Comparison of ENCODE assay signal across 14 cellular contexts in genomic region chr6:7239590-7239948, GRCh38.
DNase-seq lines count a peak whose midpoint lies in the region; ATAC-seq, FAIRE-seq and TF ChIP-seq lines count a peak whose summit lies in the region.
"Had no signal": no experiment of that assay in that cellular context is flagged by ENCODE, and none has a peak within 500 bp of the region (broad histone marks: within the 10 kb centered on the region; RNA-seq: fewer than 3 reads in every experiment).

No MANE protein-coding gene starts in this region.

- ATAC-seq in psoas muscle (no peak), HG03521 (IDR thresholded peaks at IDR 0.05; ENCODE audit: unreplicated experiment) (no peak)

- no peak overlapping the region; the same call in 1 of the 2 replicates for H2AK5ac ChIP-seq in H1 (ENCODE audit: low read depth, low read length)

- H2BK20ac ChIP-seq in H1 (ENCODE audit: low read length) = no peak overlapping the region

- no peak overlapping the region for H3K56ac ChIP-seq in H1 (replicated peaks; ENCODE audit: insufficient read length, low read depth, low read length)

- H3K9me3 ChIP-seq in H1 (ENCODE audit: insufficient read depth in 2 of 2, low read depth in 1 of 2, low read length in 1 of 2) (no peaks in the 10 kb centered on the region), psoas muscle (no peaks in the 10 kb centered on the region)

- no peak overlapping the region for H3K23ac ChIP-seq in H1 (ENCODE audit: insufficient read length)

- 0 out of 2 replicates have a peak overlapping the region, but pooled peaks have one; percentile 5 for H2BK12ac ChIP-seq in H1 (ENCODE audit: low read depth, low read length)

- TF ChIP-seq POLR2A in H1 (IDR thresholded peaks at IDR 0.05; ENCODE audit: control extremely low read depth in 1 of 2, low read depth in 2 of 2, low read length in 2 of 2) = no peak

- H2BK15ac ChIP-seq in H1 (ENCODE audit: low read length) = no peak overlapping the region

- no peak overlapping the region for H3K4me2 ChIP-seq in H1 (ENCODE audit: insufficient read depth in 1 of 2, low read depth in 2 of 2, low read length in 2 of 2)

- no peaks in the 10 kb centered on the region for H3K27me3 ChIP-seq in H1 (replicated peaks in 1 of 4; ENCODE audit: control insufficient read depth in 3 of 4, extremely low read depth in 1 of 4, insufficient read depth in 3 of 4, low read length in 3 of 4)
- no peaks in the 10 kb centered on the region for H3K27me3 ChIP-seq in psoas muscle (ENCODE audit: insufficient read depth in 3 of 3, low read length in 2 of 3)

- no peaks in the 10 kb centered on the region for H4K20me1 ChIP-seq in H1 (replicated peaks in 1 of 2; ENCODE audit: control insufficient read depth in 1 of 2, insufficient read depth in 2 of 2, low read length in 2 of 2)

- no peaks in the 10 kb centered on the region for H3K79me2 ChIP-seq in H1 (ENCODE audit: control insufficient read depth in 1 of 2, insufficient read depth in 2 of 2, low read length in 2 of 2)

- CTCF ChIA-PET in H1 (lab: Charles Lee; ENCODE audit: partially characterized antibody) = interaction anchor here (0.6 to 3.7 kb wide), 26 partner anchors 10 to 565 kb away, joined by 3 to 28 read pairs (median 4); no protein-coding TSS in a partner anchor

- H3K9ac ChIP-seq in H1 (replicated peaks in 1 of 4; ENCODE audit: extremely low read depth in 1 of 4, low read depth in 3 of 4, low read length in 3 of 4) = no peak overlapping the region

- H4K8ac ChIP-seq in H1 (ENCODE audit: extremely low read depth, insufficient read depth, low read length) = no peak overlapping the region

- H4K91ac ChIP-seq in H1 (replicated peaks; ENCODE audit: insufficient read length, low read length) = no peak overlapping the region

- no peak overlapping the region for H2BK120ac ChIP-seq in H1 (replicated peaks; ENCODE audit: low read depth, low read length)

- H2BK5ac ChIP-seq in H1 (ENCODE audit: low read depth, low read length) = no peak overlapping the region

- POLR2A ChIA-PET in H1 (lab: Charles Lee; ENCODE audit: partially characterized antibody) = interaction anchor here (0.7 to 1.4 kb wide), 2 partner anchors 187 to 514 kb away, joined by 3 to 4 read pairs; no protein-coding TSS in a partner anchor

- H3K4me1 ChIP-seq in H1 (replicated peaks in 1 of 4; ENCODE audit: control insufficient read depth in 3 of 4, insufficient read depth in 4 of 4, low read length in 3 of 4) = peaks cover 9 to 23% (median 14%) of the 10 kb centered on the region in 4 experiments
- H3K4me1 ChIP-seq in psoas muscle = peaks cover 38% of the 10 kb centered on the region

- WGBS in H1 (ENCODE audit: extremely low coverage in 1 of 2, insufficient coverage in 1 of 2, insufficient read length in 1 of 2, insufficient replicate concordance in 2 of 2, low coverage in 1 of 2, low lambda C conversion rate in 2 of 2, missing lambda C conversion rate in 1 of 2), 2 experiments = 92% methylated on average over 5 of the region's 5 CpGs; no CpG with 5 or more reads in 1 of the 2 experiments
- 72 to 75% (median 74%) methylated on average over 5 of the region's 5 CpGs for WGBS in psoas muscle, 3 donors

- H4K5ac ChIP-seq in H1 (ENCODE audit: insufficient read length, low read depth, low read length) = no peak overlapping the region

- FAIRE-seq in HTR-8/SVneo (lab: Jason Lieb, UNC) (peak; percentile 13), H1 (lab: Jason Lieb, UNC) (no peak)
- FAIRE-seq: H54, K562 had no signal

- no peak overlapping the region for H2AFZ ChIP-seq in H1 (ENCODE audit: low read length)

- H3K4me3 ChIP-seq in H1 (ENCODE audit: extremely low read depth in 1 of 4, insufficient read depth in 2 of 4, low read depth in 3 of 4, low read length in 4 of 4) = no peak overlapping the region
- H3K4me3 ChIP-seq in psoas muscle = no peak overlapping the region
- H3K4me3 ChIP-seq: K562 had no signal

- no peak overlapping the region for H3K4ac ChIP-seq in H1 (replicated peaks; ENCODE audit: insufficient read length, low read depth, low read length)

- DNase-seq in HTR-8/SVneo (ENCODE audit: insufficient read length, low spot score) (no peak), H1 (ENCODE audit: low read depth in 1 of 2, low spot score in 2 of 2) (no peak), psoas muscle (peak in 1 of 2 donors; percentile 41), kidney glomerular epithelial cell (lab: John Stamatoyannopoulos, UW) (no peak), NCI-H524 treated with DMSO at 0.1 percent for 48 hours (lab: John Stamatoyannopoulos, UW) (no peak)
- no peak for DNase-seq in activated CD8-positive, alpha-beta memory T cell treated with anti-CD3 and anti-CD28 coated beads for 24 hours
- DNase-seq: left colon; Right ventricle myocardium superior; stimulated activated CD4-positive, alpha-beta T cell treated with anti-CD3 and anti-CD28 coated beads, Interleukin-2, amount 100 ng/mL, for 24 hours; T-helper 1 cell had no signal

- TF ChIP-seq CTCF in C4-2B (conservative IDR thresholded peaks at IDR 0.05) (no peak), H1 (IDR thresholded peaks at IDR 0.05; ENCODE audit: control extremely low read depth in 1 of 3, insufficient read depth in 1 of 3, low read depth in 1 of 3, low read length in 3 of 3) (no peak), psoas muscle (IDR thresholded peaks at IDR 0.05) (no peak)

- TF ChIP-seq EP300 in H1 (IDR thresholded peaks at IDR 0.05; ENCODE audit: borderline replicate concordance in 1 of 2, low read depth in 2 of 2, low read length in 2 of 2) = no peak

- 0 out of 2 replicates have a peak overlapping the region, but pooled peaks have one; percentile 48 for H3K18ac ChIP-seq in H1 (ENCODE audit: extremely low read depth, low read length)

- no peaks in the 10 kb centered on the region for H3K36me3 ChIP-seq in H1 (ENCODE audit: control insufficient read depth in 2 of 4, insufficient read depth in 4 of 4, low read length in 3 of 4)
- H3K36me3 ChIP-seq in psoas muscle (ENCODE audit: insufficient read depth in 1 of 2, low read depth in 1 of 2) = peaks cover 0 to 22% of the 10 kb centered on the region in 2 donors

- peaks cover 4% of the 10 kb centered on the region; the same call in 1 of the 2 replicates for H3K79me1 ChIP-seq in H1 (ENCODE audit: low read depth, low read length)

- no peaks in the 10 kb centered on the region for H3K23me2 ChIP-seq in H1 (ENCODE audit: low read depth, low read length)

- TF ChIP-seq RAD21 in H1 (IDR thresholded peaks at IDR 0.05 in 1 of 2, conservative IDR thresholded peaks at IDR 0.05 in 1 of 2; ENCODE audit: low read depth in 2 of 2, low read length in 2 of 2) = no peak

- intact Hi-C loops in psoas muscle (cut with DNase I) = loop anchor here (5.0 to 10.0 kb wide), 2 partner anchors 132 to 315 kb away; partner anchors contain the start of gene RREB1 (in 2 of the 2)

- no peak overlapping the region for H3K14ac ChIP-seq in H1 (ENCODE audit: insufficient read length)

- H3K27ac ChIP-seq in C4-2B (peak overlapping the region; percentile 38), H1 (ENCODE audit: low read depth, low read length) (no peak overlapping the region), psoas muscle (peak overlapping the region; percentile 71)

TF ChIP-seq in H1, 55 proteins besides CTCF, POLR2A, EP300 and RAD21:
- TF ChIP-seq SAP30 (IDR thresholded peaks at IDR 0.05; ENCODE audit: insufficient read depth, insufficient replicate concordance, low read length) (no peak), BCL11A (IDR thresholded peaks at IDR 0.05; ENCODE audit: low read depth in 2 of 2, low read length in 2 of 2) (no peak), E2F6 (IDR thresholded peaks at IDR 0.05) (no peak), EGR1 (IDR thresholded peaks at IDR 0.05; ENCODE audit: borderline replicate concordance, low read depth, low read length) (no peak), RNF2 (IDR thresholded peaks at IDR 0.05; ENCODE audit: borderline replicate concordance, low read depth, low read length, missing control alignments, poor library complexity, severe bottlenecking) (no peak), CBX5 (IDR thresholded peaks at IDR 0.05; ENCODE audit: low read depth, low read length) (no peak), FOSL1 (IDR thresholded peaks at IDR 0.05; ENCODE audit: insufficient read depth, low read depth, low read length) (no peak), MAFK (IDR thresholded peaks at IDR 0.05; ENCODE audit: low read depth, low read length) (no peak), USF2 (IDR thresholded peaks at IDR 0.05; ENCODE audit: low read length) (no peak), SIX5 (IDR thresholded peaks at IDR 0.05; ENCODE audit: low read depth, low read length) (no peak), RFX5 (IDR thresholded peaks at IDR 0.05; ENCODE audit: borderline replicate concordance, low read depth, low read length) (no peak)
